Comparison of ENCODE assay signal across 27 cellular contexts in genomic region chr4:156328882-156329281, GRCh38.
DNase-seq lines count a peak whose midpoint lies in the region; ATAC-seq, FAIRE-seq and TF ChIP-seq lines count a peak whose summit lies in the region.
"Had no signal": no experiment of that assay in that cellular context is flagged by ENCODE, and none has a peak within 500 bp of the region (broad histone marks: within the 10 kb centered on the region; RNA-seq: fewer than 3 reads in every experiment).

No MANE protein-coding gene starts in this region.

- in situ Hi-C loops in GM12878 (cut with MboI) = no loop called here
- in situ Hi-C loops in GM13977 (cut with MboI; ENCODE audit: low pct_unique_long_range_greater_than_20kb, low sequenced_read_pairs, unreplicated experiment) = no loop called here

- intact Hi-C loops in GM12878 (cut with micrococcal nuclease; ENCODE audit: unreplicated experiment) = no loop called here

- POLR2A ChIA-PET in GM12878 (lab: Charles Lee) = no interaction called here

- TF ChIP-seq POLR2A in GM12878 (IDR thresholded peaks at IDR 0.05; ENCODE audit: low read depth, low read length) = no peak

- H3K4me3 ChIP-seq in MM.1S (ENCODE audit: low read length) (peak overlapping the region; percentile 28), GM12878 (no peak overlapping the region), smooth muscle cell (no peak overlapping the region), MG63 (no peak overlapping the region)
- H3K4me3 ChIP-seq: A549; BLaER1 treated with 17β-estradiol and CSF1 and Interleukin-3, amounts not matched to agents 10 nM and 100 nM; GM23248 had no signal

- H3K9me3 Mint-ChIP-seq in activated naive CD8-positive, alpha-beta T cell treated with anti-CD3 and anti-CD28 coated beads for 36 hours = no peaks in the 10 kb centered on the region
- H3K9me3 Mint-ChIP-seq: H9 had no signal

- H4K20me1 ChIP-seq in MM.1S (ENCODE audit: insufficient read depth, low read length) (no peaks in the 10 kb centered on the region), GM12878 (ENCODE audit: control insufficient read depth, insufficient read depth) (no peaks in the 10 kb centered on the region), smooth muscle cell (ENCODE audit: low read depth) (no peaks in the 10 kb centered on the region)
- H4K20me1 ChIP-seq: BLaER1 treated with 17β-estradiol and CSF1 and Interleukin-3, amounts not matched to agents 10 nM and 100 nM had no signal

- no peaks in the 10 kb centered on the region for H3K36me3 Mint-ChIP-seq in activated naive CD8-positive, alpha-beta T cell treated with anti-CD3 and anti-CD28 coated beads for 36 hours
- H3K36me3 Mint-ChIP-seq: CD14-positive monocyte; CD8-positive, alpha-beta memory T cell had no signal

- no peak overlapping the region for H3K27ac Mint-ChIP-seq in activated naive CD8-positive, alpha-beta T cell treated with anti-CD3 and anti-CD28 coated beads for 36 hours
- H3K27ac Mint-ChIP-seq: CD4-positive, alpha-beta T cell; CD8-positive, alpha-beta memory T cell; H9 had no signal

- peak; percentile 51; the same call in 2 of the 3 replicates for ATAC-seq in GM12878
- ATAC-seq: A549, HCT116 had no signal

- no peaks in the 10 kb centered on the region for H3K36me3 ChIP-seq in MM.1S (replicated peaks; ENCODE audit: insufficient read depth, low read length)
- no peaks in the 10 kb centered on the region for H3K36me3 ChIP-seq in GM12878 (ENCODE audit: control insufficient read depth in 2 of 2, insufficient read depth in 2 of 2, low read length in 1 of 2)
- H3K36me3 ChIP-seq in smooth muscle cell (ENCODE audit: low read depth) = no peaks in the 10 kb centered on the region
- H3K36me3 ChIP-seq in MG63 = no peaks in the 10 kb centered on the region
- H3K36me3 ChIP-seq: BE2C; BLaER1 treated with 17β-estradiol and CSF1 and Interleukin-3, amounts not matched to agents 10 nM and 100 nM had no signal

- no peaks in the 10 kb centered on the region for H3K4me1 Mint-ChIP-seq in activated naive CD8-positive, alpha-beta T cell treated with anti-CD3 and anti-CD28 coated beads for 36 hours
- H3K4me1 Mint-ChIP-seq: CD8-positive, alpha-beta memory T cell had no signal

- H3K4me2 ChIP-seq in MM.1S (ENCODE audit: low read depth, low read length) (peak overlapping the region; percentile 55), GM12878 (ENCODE audit: control insufficient read depth, insufficient read depth) (no peak overlapping the region), smooth muscle cell (peak overlapping the region; percentile 71)
- H3K4me2 ChIP-seq: A549; BLaER1 treated with 17β-estradiol and CSF1 and Interleukin-3, amounts not matched to agents 10 nM and 100 nM had no signal

- TF ChIP-seq CTCF in MM.1S (IDR thresholded peaks at IDR 0.05; ENCODE audit: low read length) = no peak
- no peak for TF ChIP-seq CTCF in GM12878 (IDR thresholded peaks at IDR 0.05 in 2 of 3, conservative IDR thresholded peaks at IDR 0.05 in 1 of 3; ENCODE audit: control insufficient read depth in 2 of 3, extremely low read depth in 1 of 3, insufficient read depth in 1 of 3, low read depth in 3 of 3, low read length in 3 of 3)
- no peak for TF ChIP-seq CTCF in smooth muscle cell (IDR thresholded peaks at IDR 0.05; ENCODE audit: borderline replicate concordance, insufficient read depth, poor library complexity, severe bottlenecking)
- no peak for TF ChIP-seq CTCF in GM13977 (IDR thresholded peaks at IDR 0.05; ENCODE audit: extremely low read depth, insufficient read depth, missing control alignments)

- H3K9ac ChIP-seq in MM.1S (ENCODE audit: low read length) (no peak overlapping the region), GM12878 (ENCODE audit: control insufficient read depth, insufficient read depth, low read length) (no peak overlapping the region), smooth muscle cell (ENCODE audit: low read depth) (no peak overlapping the region)
- H3K9ac ChIP-seq: BLaER1 treated with 17β-estradiol and CSF1 and Interleukin-3, amounts not matched to agents 10 nM and 100 nM; GM23248 had no signal

- SMC1A ChIA-PET in GM12878 (lab: Charles Lee; ENCODE audit: uncharacterized antibody, unreplicated experiment) = no interaction called here

- WGBS in GM12878 (ENCODE audit: insufficient coverage, insufficient replicate concordance, low lambda C conversion rate, missing lambda C conversion rate) = 28% methylated on average over 3 of the region's 3 CpGs
- WGBS in smooth muscle cell (ENCODE audit: low lambda C conversion rate) = 78% methylated on average over 3 of the region's 3 CpGs

- no peaks in the 10 kb centered on the region for H3K27me3 Mint-ChIP-seq in activated naive CD8-positive, alpha-beta T cell treated with anti-CD3 and anti-CD28 coated beads for 36 hours
- H3K27me3 Mint-ChIP-seq: CD4-positive, alpha-beta T cell; CD8-positive, alpha-beta memory T cell had no signal

- H3K27ac ChIP-seq in MM.1S (ENCODE audit: low read length) (peak overlapping the region; percentile 2; the same call in 1 of the 2 replicates), GM12878 (ENCODE audit: control insufficient read depth, insufficient read depth) (no peak overlapping the region), smooth muscle cell (ENCODE audit: low read depth) (peak overlapping the region; percentile 74)
- H3K27ac ChIP-seq: A549; BLaER1 treated with 17β-estradiol and CSF1 and Interleukin-3, amounts not matched to agents 10 nM and 100 nM; GM23248 had no signal

- no peaks in the 10 kb centered on the region for H3K9me3 ChIP-seq in MM.1S (replicated peaks; ENCODE audit: insufficient read depth, low read length)
- H3K9me3 ChIP-seq in GM12878 (replicated peaks; ENCODE audit: control insufficient read depth, insufficient read depth, low read length) = no peaks in the 10 kb centered on the region
- H3K9me3 ChIP-seq in smooth muscle cell (replicated peaks; ENCODE audit: low read depth) = no peaks in the 10 kb centered on the region
- no peaks in the 10 kb centered on the region for H3K9me3 ChIP-seq in MG63
- H3K9me3 ChIP-seq: A549; BE2C; BLaER1 treated with 17β-estradiol and CSF1 and Interleukin-3, amounts not matched to agents 10 nM and 100 nM had no signal

- BruUV-seq in GM12878 (replicated peaks; lab: Mats Ljungman, UMichigan) = no TSS peak

- H3K9me2 ChIP-seq in MM.1S (replicated peaks; ENCODE audit: insufficient read depth, low read length) = no peaks in the 10 kb centered on the region

- H3K4me3 Mint-ChIP-seq in activated naive CD8-positive, alpha-beta T cell treated with anti-CD3 and anti-CD28 coated beads for 36 hours = no peak overlapping the region
- H3K4me3 Mint-ChIP-seq: CD14-positive monocyte; CD4-positive, alpha-beta T cell; CD8-positive, alpha-beta memory T cell; H9 had no signal

- no peaks in the 10 kb centered on the region for H3F3A ChIP-seq in MM.1S (ENCODE audit: insufficient read depth, low read length)
- H3F3A ChIP-seq in smooth muscle cell (ENCODE audit: low read depth) = no peaks in the 10 kb centered on the region

- no peak for FAIRE-seq in GM12878 (lab: Jason Lieb, UNC)
- FAIRE-seq: A549, D721Med, GM12891, GM19239, H1 had no signal

- H2AFZ ChIP-seq in MM.1S (ENCODE audit: low read length) = peak overlapping the region; percentile 36; the same call in 1 of the 2 replicates
- no peak overlapping the region for H2AFZ ChIP-seq in GM12878 (ENCODE audit: control insufficient read depth, low read depth, low read length)
- peak overlapping the region; percentile 32 for H2AFZ ChIP-seq in smooth muscle cell (ENCODE audit: low read depth)
- H2AFZ ChIP-seq: GM23248 had no signal

- H3K27me3 ChIP-seq in MM.1S (replicated peaks; ENCODE audit: insufficient read depth, low read length) (no peaks in the 10 kb centered on the region), GM12878 (replicated peaks in 1 of 2; ENCODE audit: control insufficient read depth in 2 of 2, insufficient read depth in 2 of 2, low read length in 1 of 2) (no peaks in the 10 kb centered on the region), smooth muscle cell (ENCODE audit: low read depth) (no peaks in the 10 kb centered on the region), MG63 (no peaks in the 10 kb centered on the region)
- H3K27me3 ChIP-seq: BE2C; BLaER1 treated with 17β-estradiol and CSF1 and Interleukin-3, amounts not matched to agents 10 nM and 100 nM had no signal

- no peak for TF ChIP-seq RAD21 in GM12878 (IDR thresholded peaks at IDR 0.05; ENCODE audit: insufficient read depth, low read depth, low read length)

- peak; percentile 16 for DNase-seq in H4 (ENCODE audit: low spot score)
- DNase-seq in MM.1S = peak; percentile 11
- no peak for DNase-seq in GM12878 (ENCODE audit: low read depth, low spot score)
- DNase-seq in smooth muscle cell (lab: John Stamatoyannopoulos, UW; ENCODE audit: unreplicated experiment) = no peak
- DNase-seq in GM13977 (ENCODE audit: low spot score) = no peak
- no peak for DNase-seq in activated naive CD8-positive, alpha-beta T cell treated with anti-CD3 and anti-CD28 coated beads for 36 hours
- DNase-seq in MG63 = no peak
- DNase-seq: 8988T; ACHN; AML-193; BE2C; CD4-positive, alpha-beta T cell; CD8-positive, alpha-beta memory T cell; DMS 273 treated with DMSO at 0.1 percent for 48 hours; DMS79; EL; GDM1; GM23248; H9 had no signal

- H3K79me2 ChIP-seq in MM.1S (ENCODE audit: low read length) = no peaks in the 10 kb centered on the region
- H3K79me2 ChIP-seq in GM12878 (ENCODE audit: control insufficient read depth, insufficient read depth, low read length) = no peaks in the 10 kb centered on the region
- no peaks in the 10 kb centered on the region for H3K79me2 ChIP-seq in smooth muscle cell (ENCODE audit: low read depth)

- RAD21 ChIA-PET in GM12878 (lab: Charles Lee; ENCODE audit: unreplicated experiment) = no interaction called here

- TF ChIP-seq EP300 in GM12878 (IDR thresholded peaks at IDR 0.05; ENCODE audit: borderline replicate concordance in 1 of 2, control insufficient read depth in 1 of 2, low read depth in 2 of 2, low read length in 2 of 2) = no peak

- CTCF ChIA-PET in GM12878 (lab: Yijun Ruan, JAX) = interaction anchor here (0.6 to 1.3 kb wide), 4 partner anchors 20 to 216 kb away, joined by 3 to 5 read pairs (median 4); no protein-coding TSS in a partner anchor

- peaks cover 10% of the 10 kb centered on the region; the same call in 1 of the 2 replicates for H3K4me1 ChIP-seq in MM.1S (ENCODE audit: low read length)
- no peaks in the 10 kb centered on the region for H3K4me1 ChIP-seq in GM12878 (ENCODE audit: control insufficient read depth, insufficient read depth, low read length)
- H3K4me1 ChIP-seq in smooth muscle cell (ENCODE audit: low read depth) = no peaks in the 10 kb centered on the region
- H3K4me1 ChIP-seq: A549, BE2C had no signal

TF ChIP-seq in GM12878, 131 proteins besides CTCF, POLR2A, EP300 and RAD21 (continues in another document):
- TF ChIP-seq RUNX3 (IDR thresholded peaks at IDR 0.05; ENCODE audit: low read length) = peak; percentile 28; the same call in 1 of the 2 replicates
- TF ChIP-seq GABPA (IDR thresholded peaks at IDR 0.05; ENCODE audit: low read depth) = no peak
- no peak for TF ChIP-seq DPF2 (IDR thresholded peaks at IDR 0.05)

Comparison
In these comparisons a context has a peak if more than half of its experiments do, and no peak if none do; other contexts are left out.
1. DNase-seq: peak in H4 (single experiment) and MM.1S (single experiment); none in GM12878 (single experiment), smooth muscle cell (single experiment), GM13977 (single experiment), activated naive CD8-positive, alpha-beta T cell treated with anti-CD3 and anti-CD28 coated beads for 36 hours (single experiment) and MG63 (single experiment).